Comparison of ENCODE assay signal across 2 cellular contexts in the genomic region with DNA sequence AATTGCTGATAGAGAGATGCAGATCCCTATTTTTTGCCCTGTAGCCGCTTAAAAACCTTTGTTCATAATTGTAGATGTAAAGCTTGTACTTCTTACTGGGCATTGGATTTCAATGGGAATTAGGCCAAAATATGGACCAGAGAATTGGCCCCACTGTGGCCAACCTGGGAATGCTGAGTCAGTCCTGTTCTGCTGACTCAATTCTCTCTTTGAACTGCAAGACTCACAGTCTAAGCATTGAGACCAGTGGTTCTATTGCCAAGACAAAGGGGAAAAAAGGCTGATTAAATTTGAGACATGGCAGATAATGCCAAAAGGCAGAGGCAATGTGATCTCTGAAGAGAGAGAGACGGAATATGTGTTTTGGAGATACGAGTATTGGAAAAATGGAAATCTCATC.
TF ChIP-seq lines count a peak whose summit lies in the region.

No MANE protein-coding gene starts in this region.

TF ChIP-seq in K562, 482 proteins besides CTCF, POLR2A, EP300 and RAD21 (continued from another document):
- TF ChIP-seq VEZF1 (CRISPR knock-in tag; IDR thresholded peaks at IDR 0.05) (no peak), U2AF1 (optimal IDR thresholded peaks at IDR 0.05; ENCODE audit: low read depth, low read length) (no peak), RFX7 (CRISPR knock-in tag; IDR thresholded peaks at IDR 0.05) (no peak), NFATC3 (IDR thresholded peaks at IDR 0.05) (no peak), THRA (IDR thresholded peaks at IDR 0.05) (no peak), MYBL2 (IDR thresholded peaks at IDR 0.05; ENCODE audit: low read depth) (no peak), MYBL2 (CRISPR knock-in tag; IDR thresholded peaks at IDR 0.05; ENCODE audit: borderline replicate concordance) (no peak), CHD1 (IDR thresholded peaks at IDR 0.05; ENCODE audit: low read length) (no peak), BCL6 (CRISPR knock-in tag; IDR thresholded peaks at IDR 0.05) (no peak), MYNN (IDR thresholded peaks at IDR 0.05) (no peak), MYNN (CRISPR knock-in tag; IDR thresholded peaks at IDR 0.05) (no peak), MYC (IDR thresholded peaks at IDR 0.05; ENCODE audit: low read depth, low read length) (no peak), MYC (CRISPR knock-in tag; IDR thresholded peaks at IDR 0.05; ENCODE audit: borderline replicate concordance, low read depth) (no peak), ZEB2 (IDR thresholded peaks at IDR 0.05) (no peak), LEF1 (IDR thresholded peaks at IDR 0.05) (no peak), RUNX1 (IDR thresholded peaks at IDR 0.05; ENCODE audit: low read depth) (no peak), E2F3 (CRISPR knock-in tag; IDR thresholded peaks at IDR 0.05) (no peak), MBD1 (CRISPR knock-in tag; IDR thresholded peaks at IDR 0.05) (no peak), PTRF (tag; IDR thresholded peaks at IDR 0.05) (no peak), MAFK (IDR thresholded peaks at IDR 0.05; ENCODE audit: low read length) (peak; percentile 29; the same call in 1 of the 2 replicates), HIVEP1 (CRISPR knock-in tag; IDR thresholded peaks at IDR 0.05) (no peak), PKNOX1 (IDR thresholded peaks at IDR 0.05) (no peak), ZNF764 (CRISPR knock-in tag; IDR thresholded peaks at IDR 0.05; ENCODE audit: low read depth) (no peak), RBM25 (IDR thresholded peaks at IDR 0.05; ENCODE audit: low read depth, low read length, severe bottlenecking) (no peak), BACH1 (tag; IDR thresholded peaks at IDR 0.05) (peak; percentile 63; the same call in 1 of the 2 replicates), OTX1 (CRISPR knock-in tag; IDR thresholded peaks at IDR 0.05) (no peak), C11orf30 (IDR thresholded peaks at IDR 0.05; ENCODE audit: low read depth) (peak; percentile 37; the same call in 1 of the 2 replicates)
- TF ChIP-seq, protein P1, sequence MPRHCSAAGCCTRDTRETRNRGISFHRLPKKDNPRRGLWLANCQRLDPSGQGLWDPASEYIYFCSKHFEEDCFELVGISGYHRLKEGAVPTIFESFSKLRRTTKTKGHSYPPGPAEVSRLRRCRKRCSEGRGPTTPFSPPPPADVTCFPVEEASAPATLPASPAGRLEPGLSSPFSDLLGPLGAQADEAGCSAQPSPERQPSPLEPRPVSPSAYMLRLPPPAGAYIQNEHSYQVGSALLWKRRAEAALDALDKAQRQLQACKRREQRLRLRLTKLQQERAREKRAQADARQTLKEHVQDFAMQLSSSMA (CRISPR knock-in tag; IDR thresholded peaks at IDR 0.05), result no peak
TF ChIP-seq in K562: peak in this region for 5.

TF ChIP-seq in liver, 16 proteins besides CTCF, POLR2A, EP300 and RAD21 (continued from another document):
- TF ChIP-seq HNF4G (IDR thresholded peaks at IDR 0.05) (no peak), FOXA1 (IDR thresholded peaks at IDR 0.05) (no peak), NR2F2 (IDR thresholded peaks at IDR 0.05) (no peak)
TF ChIP-seq in liver: peak in this region for 0.
